Comparison of ENCODE assay signal across 1 cellular context in the genomic region with DNA sequence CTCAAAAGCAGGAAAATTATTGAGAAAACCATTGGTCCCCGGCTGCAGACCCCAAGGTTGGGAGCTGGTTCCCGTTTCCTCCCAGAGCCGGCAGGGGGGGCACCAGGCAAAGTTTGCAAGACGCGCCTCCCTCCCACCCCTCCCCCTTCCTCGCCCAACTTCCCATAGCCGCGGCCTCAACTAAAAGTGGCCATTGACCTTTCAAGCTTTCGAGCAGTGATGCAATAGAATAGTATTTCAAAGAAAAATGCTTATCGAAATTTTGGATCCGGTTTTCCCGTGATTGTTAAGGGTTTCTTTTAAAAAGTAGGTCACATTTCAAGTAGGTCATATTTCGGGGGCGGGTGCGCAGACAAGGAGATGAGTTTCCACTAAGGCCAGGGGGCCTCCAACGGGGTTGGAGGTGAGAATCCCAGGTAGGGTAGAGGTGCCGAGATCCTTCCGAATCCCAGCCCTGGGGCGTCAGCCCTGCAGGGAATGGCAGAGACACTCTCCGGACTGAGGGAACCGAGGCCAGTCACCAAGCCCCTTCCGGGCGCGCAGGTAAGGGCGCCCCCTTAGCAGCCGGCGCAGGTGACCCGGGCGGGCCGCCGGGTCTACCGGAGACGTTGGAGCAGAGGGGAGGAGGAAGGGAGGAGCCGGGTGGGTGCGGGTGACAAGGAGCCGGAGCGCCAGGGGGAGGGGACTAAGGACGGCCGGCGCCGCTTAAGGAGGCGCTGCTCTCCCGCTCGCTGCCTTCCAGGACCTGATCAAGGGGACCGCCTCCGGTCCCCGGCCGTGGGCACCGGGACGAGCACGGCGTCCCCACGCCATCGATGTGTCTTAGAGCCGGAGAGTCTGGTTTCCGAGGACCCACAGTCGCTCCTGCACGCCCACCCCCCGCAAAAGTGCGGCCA.
A peak's percentile ranks its signal among the peaks of the same experiment; 100 is the strongest.
TF ChIP-seq lines count a peak whose summit lies in the region.

No MANE protein-coding gene starts in this region.

TF ChIP-seq in K562, 482 proteins besides CTCF, POLR2A, EP300 and RAD21 (continued from another document and continues in another):
- TF ChIP-seq, protein P1, sequence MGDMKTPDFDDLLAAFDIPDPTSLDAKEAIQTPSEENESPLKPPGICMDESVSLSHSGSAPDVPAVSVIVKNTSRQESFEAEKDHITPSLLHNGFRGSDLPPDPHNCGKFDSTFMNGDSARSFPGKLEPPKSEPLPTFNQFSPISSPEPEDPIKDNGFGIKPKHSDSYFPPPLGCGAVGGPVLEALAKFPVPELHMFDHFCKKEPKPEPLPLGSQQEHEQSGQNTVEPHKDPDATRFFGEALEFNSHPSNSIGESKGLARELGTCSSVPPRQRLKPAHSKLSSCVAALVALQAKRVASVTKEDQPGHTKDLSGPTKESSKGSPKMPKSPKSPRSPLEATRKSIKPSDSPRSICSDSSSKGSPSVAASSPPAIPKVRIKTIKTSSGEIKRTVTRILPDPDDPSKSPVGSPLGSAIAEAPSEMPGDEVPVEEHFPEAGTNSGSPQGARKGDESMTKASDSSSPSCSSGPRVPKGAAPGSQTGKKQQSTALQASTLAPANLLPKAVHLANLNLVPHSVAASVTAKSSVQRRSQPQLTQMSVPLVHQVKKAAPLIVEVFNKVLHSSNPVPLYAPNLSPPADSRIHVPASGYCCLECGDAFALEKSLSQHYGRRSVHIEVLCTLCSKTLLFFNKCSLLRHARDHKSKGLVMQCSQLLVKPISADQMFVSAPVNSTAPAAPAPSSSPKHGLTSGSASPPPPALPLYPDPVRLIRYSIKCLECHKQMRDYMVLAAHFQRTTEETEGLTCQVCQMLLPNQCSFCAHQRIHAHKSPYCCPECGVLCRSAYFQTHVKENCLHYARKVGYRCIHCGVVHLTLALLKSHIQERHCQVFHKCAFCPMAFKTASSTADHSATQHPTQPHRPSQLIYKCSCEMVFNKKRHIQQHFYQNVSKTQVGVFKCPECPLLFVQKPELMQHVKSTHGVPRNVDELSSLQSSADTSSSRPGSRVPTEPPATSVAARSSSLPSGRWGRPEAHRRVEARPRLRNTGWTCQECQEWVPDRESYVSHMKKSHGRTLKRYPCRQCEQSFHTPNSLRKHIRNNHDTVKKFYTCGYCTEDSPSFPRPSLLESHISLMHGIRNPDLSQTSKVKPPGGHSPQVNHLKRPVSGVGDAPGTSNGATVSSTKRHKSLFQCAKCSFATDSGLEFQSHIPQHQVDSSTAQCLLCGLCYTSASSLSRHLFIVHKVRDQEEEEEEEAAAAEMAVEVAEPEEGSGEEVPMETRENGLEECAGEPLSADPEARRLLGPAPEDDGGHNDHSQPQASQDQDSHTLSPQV (IDR thresholded peaks at IDR 0.05): peak; percentile 34; the same call in 1 of the 2 replicates
- TF ChIP-seq CREB1 (IDR thresholded peaks at IDR 0.05) (peak; percentile 75; the same call in 1 of the 2 replicates), CREB1 (CRISPR knock-in tag; IDR thresholded peaks at IDR 0.05) (peak; percentile 74; the same call in 1 of the 2 replicates), ZNF282 (CRISPR knock-in tag; IDR thresholded peaks at IDR 0.05) (no peak), ZNF586 (CRISPR knock-in tag; conservative IDR thresholded peaks at IDR 0.05) (no peak), C11orf30 (IDR thresholded peaks at IDR 0.05; ENCODE audit: low read depth) (no peak), ZC3H11A (IDR thresholded peaks at IDR 0.05; ENCODE audit: low read depth, low read length) (no peak), RBM14 (IDR thresholded peaks at IDR 0.05; ENCODE audit: borderline replicate concordance, insufficient read depth, low read depth, low read length) (no peak), TCF7L2 (IDR thresholded peaks at IDR 0.05; ENCODE audit: low read depth, low read length) (0 out of 2 replicates have a peak, but pooled peaks have one; percentile 51), ATF2 (CRISPR knock-in tag; IDR thresholded peaks at IDR 0.05) (no peak), ZNF668 (CRISPR knock-in tag; IDR thresholded peaks at IDR 0.05) (no peak), NR2C2 (CRISPR knock-in tag; IDR thresholded peaks at IDR 0.05) (no peak), NR2C2 (tag; IDR thresholded peaks at IDR 0.05) (peak; percentile 87), NFIX (CRISPR knock-in tag; IDR thresholded peaks at IDR 0.05; ENCODE audit: low read depth) (no peak), E2F8 (IDR thresholded peaks at IDR 0.05; ENCODE audit: low read depth, partially characterized antibody) (no peak), EP400 (IDR thresholded peaks at IDR 0.05) (peak; percentile 49; the same call in 1 of the 2 replicates), SOX6 (IDR thresholded peaks at IDR 0.05) (peak; percentile 73), CTBP1 (IDR thresholded peaks at IDR 0.05; ENCODE audit: borderline replicate concordance) (peak; percentile 83), SIN3B (IDR thresholded peaks at IDR 0.05; ENCODE audit: low read depth) (no peak), ATF1 (CRISPR knock-in tag; IDR thresholded peaks at IDR 0.05) (no peak), ATF1 (tag; IDR thresholded peaks at IDR 0.05) (peak; percentile 47; the same call in 1 of the 2 replicates), MEF2D (tag; conservative IDR thresholded peaks at IDR 0.05; ENCODE audit: low read depth) (peak; percentile 22; the same call in 1 of the 2 replicates), CREB3L1 (IDR thresholded peaks at IDR 0.05; ENCODE audit: borderline replicate concordance, low read depth) (no peak), REST (CRISPR knock-in tag; IDR thresholded peaks at IDR 0.05; ENCODE audit: low read depth) (no peak), CEBPG (CRISPR knock-in tag; IDR thresholded peaks at IDR 0.05) (peak; percentile 93), CEBPG (tag; conservative IDR thresholded peaks at IDR 0.05 in 1 of 2, IDR thresholded peaks at IDR 0.05 in 1 of 2) (peak; percentile 96 to 99), NFIC (IDR thresholded peaks at IDR 0.05) (0 out of 2 replicates have a peak, but pooled peaks have one; percentile 4), FOXK1 (CRISPR knock-in tag; IDR thresholded peaks at IDR 0.05; ENCODE audit: borderline replicate concordance) (no peak), HNRNPUL1 (IDR thresholded peaks at IDR 0.05; ENCODE audit: low read length) (no peak), E2F4 (CRISPR knock-in tag; IDR thresholded peaks at IDR 0.05; ENCODE audit: low read depth) (no peak), ZBTB8A (IDR thresholded peaks at IDR 0.05; ENCODE audit: partially characterized antibody) (no peak)
- TF ChIP-seq, protein P2, sequence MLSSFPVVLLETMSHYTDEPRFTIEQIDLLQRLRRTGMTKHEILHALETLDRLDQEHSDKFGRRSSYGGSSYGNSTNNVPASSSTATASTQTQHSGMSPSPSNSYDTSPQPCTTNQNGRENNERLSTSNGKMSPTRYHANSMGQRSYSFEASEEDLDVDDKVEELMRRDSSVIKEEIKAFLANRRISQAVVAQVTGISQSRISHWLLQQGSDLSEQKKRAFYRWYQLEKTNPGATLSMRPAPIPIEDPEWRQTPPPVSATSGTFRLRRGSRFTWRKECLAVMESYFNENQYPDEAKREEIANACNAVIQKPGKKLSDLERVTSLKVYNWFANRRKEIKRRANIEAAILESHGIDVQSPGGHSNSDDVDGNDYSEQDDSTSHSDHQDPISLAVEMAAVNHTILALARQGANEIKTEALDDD (IDR thresholded peaks at IDR 0.05): no peak
- TF ChIP-seq, protein P3, sequence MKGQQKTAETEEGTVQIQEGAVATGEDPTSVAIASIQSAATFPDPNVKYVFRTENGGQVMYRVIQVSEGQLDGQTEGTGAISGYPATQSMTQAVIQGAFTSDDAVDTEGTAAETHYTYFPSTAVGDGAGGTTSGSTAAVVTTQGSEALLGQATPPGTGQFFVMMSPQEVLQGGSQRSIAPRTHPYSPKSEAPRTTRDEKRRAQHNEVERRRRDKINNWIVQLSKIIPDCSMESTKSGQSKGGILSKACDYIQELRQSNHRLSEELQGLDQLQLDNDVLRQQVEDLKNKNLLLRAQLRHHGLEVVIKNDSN (CRISPR knock-in tag; IDR thresholded peaks at IDR 0.05): no peak
- TF ChIP-seq, protein P4, sequence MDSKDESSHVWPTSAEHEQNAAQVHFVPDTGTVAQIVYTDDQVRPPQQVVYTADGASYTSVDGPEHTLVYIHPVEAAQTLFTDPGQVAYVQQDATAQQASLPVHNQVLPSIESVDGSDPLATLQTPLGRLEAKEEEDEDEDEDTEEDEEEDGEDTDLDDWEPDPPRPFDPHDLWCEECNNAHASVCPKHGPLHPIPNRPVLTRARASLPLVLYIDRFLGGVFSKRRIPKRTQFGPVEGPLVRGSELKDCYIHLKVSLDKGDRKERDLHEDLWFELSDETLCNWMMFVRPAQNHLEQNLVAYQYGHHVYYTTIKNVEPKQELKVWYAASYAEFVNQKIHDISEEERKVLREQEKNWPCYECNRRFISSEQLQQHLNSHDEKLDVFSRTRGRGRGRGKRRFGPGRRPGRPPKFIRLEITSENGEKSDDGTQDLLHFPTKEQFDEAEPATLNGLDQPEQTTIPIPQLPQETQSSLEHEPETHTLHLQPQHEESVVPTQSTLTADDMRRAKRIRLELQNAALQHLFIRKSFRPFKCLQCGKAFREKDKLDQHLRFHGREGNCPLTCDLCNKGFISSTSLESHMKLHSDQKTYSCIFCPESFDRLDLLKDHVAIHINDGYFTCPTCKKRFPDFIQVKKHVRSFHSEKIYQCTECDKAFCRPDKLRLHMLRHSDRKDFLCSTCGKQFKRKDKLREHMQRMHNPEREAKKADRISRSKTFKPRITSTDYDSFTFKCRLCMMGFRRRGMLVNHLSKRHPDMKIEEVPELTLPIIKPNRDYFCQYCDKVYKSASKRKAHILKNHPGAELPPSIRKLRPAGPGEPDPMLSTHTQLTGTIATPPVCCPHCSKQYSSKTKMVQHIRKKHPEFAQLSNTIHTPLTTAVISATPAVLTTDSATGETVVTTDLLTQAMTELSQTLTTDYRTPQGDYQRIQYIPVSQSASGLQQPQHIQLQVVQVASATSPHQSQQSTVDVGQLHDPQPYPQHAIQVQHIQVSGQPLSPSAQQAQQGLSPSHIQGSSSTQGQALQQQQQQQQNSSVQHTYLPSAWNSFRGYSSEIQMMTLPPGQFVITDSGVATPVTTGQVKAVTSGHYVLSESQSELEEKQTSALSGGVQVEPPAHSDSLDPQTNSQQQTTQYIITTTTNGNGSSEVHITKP (IDR thresholded peaks at IDR 0.05; ENCODE audit: partially characterized antibody): no peak
